In the genomic region with DNA sequence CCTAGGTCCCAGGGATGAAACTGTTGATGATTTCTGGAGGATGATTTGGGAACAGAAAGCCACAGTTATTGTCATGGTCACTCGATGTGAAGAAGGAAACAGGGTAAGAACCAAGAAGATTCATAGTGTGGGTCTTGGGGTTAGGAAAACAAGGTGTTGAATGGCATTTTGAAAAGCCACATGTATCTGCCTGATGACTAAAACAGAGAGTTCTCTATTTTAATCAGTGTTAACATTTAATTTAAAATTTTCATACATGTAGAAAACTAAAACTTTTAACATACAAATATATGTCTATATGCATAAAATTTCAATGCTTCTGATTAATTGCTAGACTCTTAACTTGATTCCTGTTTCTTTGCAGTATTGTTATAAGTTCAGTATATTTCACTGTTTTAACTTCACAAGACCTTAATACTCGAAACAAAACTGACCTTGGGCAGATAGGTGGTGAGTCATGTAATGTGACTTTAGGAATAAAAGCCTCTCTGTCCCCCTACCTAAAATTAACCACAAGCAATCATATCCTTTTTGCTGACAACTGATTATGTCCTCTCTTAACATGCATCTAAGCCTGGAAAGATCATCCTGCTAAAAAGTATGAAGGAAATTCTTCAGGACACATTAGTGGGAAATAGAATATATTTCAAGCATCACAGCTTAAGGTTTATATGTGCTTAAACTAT, we compare ENCODE assay signal across 9 cellular contexts.
A peak's percentile ranks its signal among the peaks of the same experiment; 100 is the strongest.
DNase-seq lines count a peak whose midpoint lies in the region; ATAC-seq and TF ChIP-seq lines count a peak whose summit lies in the region.
"Had no signal": no experiment of that assay in that cellular context is flagged by ENCODE, and none has a peak within 500 bp of the region (broad histone marks: within the 10 kb centered on the region; RNA-seq: fewer than 3 reads in every experiment).

No MANE protein-coding gene starts in this region.

- CTCF ChIA-PET in PC-3 (lab: Charles Lee), result no interaction called here

- BruUV-seq in PC-3 (replicated peaks; lab: Mats Ljungman, UMichigan), result no TSS peak

- TF ChIP-seq POLR2A in thyroid gland (IDR thresholded peaks at IDR 0.05), result no peak

- no peak overlapping the region for H2AFZ ChIP-seq in PC-3 (ENCODE audit: low read length)

- TF ChIP-seq CTCF in PC-3 (conservative IDR thresholded peaks at IDR 0.05; ENCODE audit: low read depth, low read length) (no peak), thyroid gland (IDR thresholded peaks at IDR 0.05) (no peak)

- H3K27me3 ChIP-seq in PC-3 (ENCODE audit: low read length), result no peaks in the 10 kb centered on the region
- H3K27me3 ChIP-seq in thyroid gland, result no peaks in the 10 kb centered on the region

- peak; percentile 91 for ATAC-seq in GM18870 (IDR thresholded peaks at IDR 0.05; ENCODE audit: unreplicated experiment)
- ATAC-seq in GM21723 (IDR thresholded peaks at IDR 0.05; ENCODE audit: unreplicated experiment), result peak; percentile 94
- peak; percentile 85 for ATAC-seq in HG03520 (IDR thresholded peaks at IDR 0.05; ENCODE audit: unreplicated experiment)
- no peak for ATAC-seq in PC-3

- no peaks in the 10 kb centered on the region for H3K4me1 ChIP-seq in PC-3 (ENCODE audit: insufficient read depth, low read length)
- no peaks in the 10 kb centered on the region for H3K4me1 ChIP-seq in thyroid gland

- intact Hi-C loops in PC-3 (cut with micrococcal nuclease), result no loop called here
- intact Hi-C loops in thyroid gland (cut with DNase I), result no loop called here

- no peak overlapping the region for H3K27ac ChIP-seq in PC-3 (ENCODE audit: low read length)
- H3K27ac ChIP-seq in thyroid gland, result no peak overlapping the region

- peak; percentile 9 for DNase-seq in myocyte (ENCODE audit: low read depth)
- no peak for DNase-seq in DMS53 (lab: John Stamatoyannopoulos, UW)
- no peak for DNase-seq in NCI-H1092 (lab: John Stamatoyannopoulos, UW)
- no peak for DNase-seq in PC-3
- no peak for DNase-seq in thyroid gland
- DNase-seq: activated CD4-positive, alpha-beta T cell treated with anti-CD3 and anti-CD28 coated beads, Interleukin-2, amount 50 U/mL, for 48 hours had no signal

- no peaks in the 10 kb centered on the region for H3K9me3 ChIP-seq in PC-3 (ENCODE audit: low read length)
- no peaks in the 10 kb centered on the region for H3K9me3 ChIP-seq in thyroid gland

- H3K4me2 ChIP-seq in PC-3 (ENCODE audit: low read length), result no peak overlapping the region

- POLR2A ChIA-PET in PC-3 (lab: Charles Lee; ENCODE audit: unreplicated experiment), result no interaction called here

- no peaks in the 10 kb centered on the region for H3F3A ChIP-seq in PC-3 (ENCODE audit: low read length, unreplicated experiment)

- 64 to 82% methylated on average over 2 of the region's 2 CpGs for WGBS in thyroid gland, 2 donors

- H3K36me3 ChIP-seq in PC-3 (ENCODE audit: low read depth, low read length), result no peaks in the 10 kb centered on the region
- H3K36me3 ChIP-seq in thyroid gland, result no peaks in the 10 kb centered on the region

- H3K9ac ChIP-seq in PC-3 (ENCODE audit: low read length), result no peak overlapping the region

- no peaks in the 10 kb centered on the region for H4K20me1 ChIP-seq in PC-3 (ENCODE audit: low read length)

- H3K4me3 ChIP-seq in PC-3 (ENCODE audit: low read length), result no peak overlapping the region
- H3K4me3 ChIP-seq in thyroid gland (replicated peaks in 1 of 3), result no peak overlapping the region

- no peaks in the 10 kb centered on the region for H3K9me2 ChIP-seq in PC-3 (replicated peaks; ENCODE audit: low read length)

- H3K79me2 ChIP-seq in PC-3 (ENCODE audit: low read length), result no peaks in the 10 kb centered on the region
